Comparison of ENCODE assay signal across 23 cellular contexts in genomic region chr6:38345586-38345985, GRCh38.
"Had no signal": no experiment of that assay in that cellular context is flagged by ENCODE, and none has a peak within 500 bp of the region (broad histone marks: within the 10 kb centered on the region; RNA-seq: fewer than 3 reads in every experiment).

No MANE protein-coding gene starts in this region.

- H3K4me1 Mint-ChIP-seq: activated CD4-positive, alpha-beta memory T cell treated with anti-CD3 and anti-CD28 coated beads, Interleukin-2, amount 10 ng/mL, durations not matched to agents 7 days and 5 days; activated CD4-positive, alpha-beta T cell treated with anti-CD3 and anti-CD28 coated beads, Interleukin-2, amount 10 ng/mL, durations not matched to agents 7 days and 5 days had no signal

- H3K9me3 ChIP-seq: neutrophil, prostate gland, right atrium auricular region, transverse colon had no signal

- H3K4me3 ChIP-seq: prostate gland, right atrium auricular region, transverse colon had no signal

- H3K27me3 Mint-ChIP-seq: activated CD4-positive, alpha-beta memory T cell treated with anti-CD3 and anti-CD28 coated beads, Interleukin-2, amount 10 ng/mL, durations not matched to agents 7 days and 5 days; activated CD4-positive, alpha-beta T cell treated with anti-CD3 and anti-CD28 coated beads, Interleukin-2, amount 10 ng/mL, durations not matched to agents 7 days and 5 days; activated T-cell treated with anti-CD3 and anti-CD28 coated beads, Interleukin-2, amount 50 U/mL, for 24 hours; naive B cell had no signal

- H3K9me3 Mint-ChIP-seq: activated CD4-positive, alpha-beta memory T cell treated with anti-CD3 and anti-CD28 coated beads, Interleukin-2, amount 10 ng/mL, durations not matched to agents 7 days and 5 days; activated CD4-positive, alpha-beta T cell treated with anti-CD3 and anti-CD28 coated beads, Interleukin-2, amount 10 ng/mL, durations not matched to agents 7 days and 5 days; activated T-cell treated with anti-CD3 and anti-CD28 coated beads, Interleukin-2, amount 50 U/mL, for 24 hours; mesothelial cell of epicardium; naive B cell; nephron progenitor cell; WTC11 had no signal

- DNase-seq: activated CD4-positive, alpha-beta memory T cell treated with anti-CD3 and anti-CD28 coated beads, Interleukin-2, amount 10 ng/mL, durations not matched to agents 7 days and 5 days; activated CD4-positive, alpha-beta T cell treated with anti-CD3 and anti-CD28 coated beads for 1 hour; activated CD4-positive, alpha-beta T cell treated with anti-CD3 and anti-CD28 coated beads, Interleukin-2, amount 10 ng/mL, durations not matched to agents 7 days and 5 days; activated CD8-positive, alpha-beta memory T cell treated with anti-CD3 and anti-CD28 coated beads, Interleukin-2, amount 50 U/mL, for 48 hours; activated gamma-delta T cell treated with Interleukin-2 at 50 U/mL for 16 hours; activated naive CD4-positive, alpha-beta T cell treated with anti-CD3 and anti-CD28 coated beads, Interleukin-2, amount 50 U/mL, for 16 hours; activated T-cell treated with anti-CD3 and anti-CD28 coated beads, Interleukin-2, amount 50 U/mL, for 24 hours; amniotic stem cell; central memory CD4-positive, alpha-beta T cell; foreskin fibroblast; left cardiac atrium; left ventricle myocardium superior; naive B cell; nephron progenitor cell; stimulated activated naive CD4-positive, alpha-beta T cell treated with Interleukin-2 at 50 U/mL for 16 hours; T-helper 1 cell; transverse colon had no signal

- H3K4me1 ChIP-seq: prostate gland had no signal

- H3K4me3 Mint-ChIP-seq: activated CD4-positive, alpha-beta memory T cell treated with anti-CD3 and anti-CD28 coated beads, Interleukin-2, amount 10 ng/mL, durations not matched to agents 7 days and 5 days; activated CD4-positive, alpha-beta T cell treated with anti-CD3 and anti-CD28 coated beads, Interleukin-2, amount 10 ng/mL, durations not matched to agents 7 days and 5 days; activated T-cell treated with anti-CD3 and anti-CD28 coated beads, Interleukin-2, amount 50 U/mL, for 24 hours; mesothelial cell of epicardium; nephron progenitor cell; WTC11 had no signal

- H3K36me3 Mint-ChIP-seq: mesothelial cell of epicardium, WTC11 had no signal

- ATAC-seq: esophagus mucosa, left cardiac atrium, left ventricle myocardium superior had no signal

- H3K27ac ChIP-seq: neutrophil, prostate gland, right atrium auricular region, transverse colon had no signal

- H3K27me3 ChIP-seq: neutrophil, right atrium auricular region, transverse colon had no signal

- H3K36me3 ChIP-seq: neutrophil, prostate gland, right atrium auricular region, transverse colon had no signal

- H3K27ac Mint-ChIP-seq: activated CD4-positive, alpha-beta memory T cell treated with anti-CD3 and anti-CD28 coated beads, Interleukin-2, amount 10 ng/mL, durations not matched to agents 7 days and 5 days; activated CD4-positive, alpha-beta T cell treated with anti-CD3 and anti-CD28 coated beads, Interleukin-2, amount 10 ng/mL, durations not matched to agents 7 days and 5 days; activated T-cell treated with anti-CD3 and anti-CD28 coated beads, Interleukin-2, amount 50 U/mL, for 24 hours; mesothelial cell of epicardium; nephron progenitor cell; WTC11 had no signal
